ENCODE assay signal across 8 cellular contexts in genomic region chr9:3181049-3181953, GRCh38.
DNase-seq lines count a peak whose midpoint lies in the region; ATAC-seq and TF ChIP-seq lines count a peak whose summit lies in the region.

No MANE protein-coding gene starts in this region.

- peaks cover 36% of the 10 kb centered on the region for H3K27me3 Mint-ChIP-seq in activated CD8-positive, alpha-beta T cell treated with anti-CD3 and anti-CD28 coated beads for 36 hours

- no peaks in the 10 kb centered on the region for H3K79me2 ChIP-seq in trophoblast cell (ENCODE audit: control insufficient read depth, insufficient read depth, low read length, poor library complexity)

- H3K9me3 ChIP-seq in trophoblast cell (ENCODE audit: insufficient read depth, low read depth, low read length), result no peaks in the 10 kb centered on the region

- no peak overlapping the region for H3K4ac ChIP-seq in trophoblast cell (ENCODE audit: low read depth, low read length)

- H3K4me3 Mint-ChIP-seq in activated CD8-positive, alpha-beta T cell treated with anti-CD3 and anti-CD28 coated beads for 36 hours, result peak overlapping the region; percentile 51

- H4K91ac ChIP-seq in trophoblast cell (ENCODE audit: low read depth, low read length), result no peak overlapping the region

- TF ChIP-seq CTCF in activated CD8-positive, alpha-beta T cell treated with anti-CD3 and anti-CD28 coated beads for 36 hours (IDR thresholded peaks at IDR 0.05), result peak; percentile 31
- no peak for TF ChIP-seq CTCF in fibroblast of pulmonary artery (IDR thresholded peaks at IDR 0.05; ENCODE audit: low read length, missing control alignments)

- intact Hi-C loops in activated CD8-positive, alpha-beta T cell treated with anti-CD3 and anti-CD28 coated beads for 36 hours (cut with micrococcal nuclease), result loop anchor here (1.0 kb wide), 1 partner anchor 324 kb away; no protein-coding TSS in a partner anchor
- intact Hi-C loops in posterior vena cava (cut with DNase I), result loop anchor here in 1 of 2 donors (5.0 kb wide), 1 partner anchor 319 kb away; no protein-coding TSS in a partner anchor

- H3K4me3 ChIP-seq in fibroblast of pulmonary artery (replicated peaks; ENCODE audit: low read depth, low read length) (no peak overlapping the region), trophoblast cell (ENCODE audit: low read depth, low read length) (no peak overlapping the region)

- POLR2A ChIA-PET in activated CD8-positive, alpha-beta T cell treated with anti-CD3 and anti-CD28 coated beads for 36 hours (lab: Charles Lee), result no interaction called here

- H2BK12ac ChIP-seq in trophoblast cell (ENCODE audit: low read length), result no peak overlapping the region

- no peak overlapping the region for H2BK120ac ChIP-seq in trophoblast cell (ENCODE audit: insufficient read depth, low read length, poor library complexity)

- no peaks in the 10 kb centered on the region for H3K4me1 ChIP-seq in trophoblast cell (ENCODE audit: control insufficient read depth in 1 of 2, insufficient read depth in 2 of 2, low read length in 2 of 2)

- CTCF ChIA-PET in activated CD8-positive, alpha-beta T cell treated with anti-CD3 and anti-CD28 coated beads for 36 hours (lab: Charles Lee), result interaction anchor here (0.7 to 4.2 kb wide), 7 partner anchors 11 to 597 kb away, joined by 3 to 33 read pairs (median 3); no protein-coding TSS in a partner anchor

- H4K12ac ChIP-seq in trophoblast cell (ENCODE audit: low read depth, low read length), result no peak overlapping the region

- peak overlapping the region; percentile 59 for H3K4me2 ChIP-seq in trophoblast cell (ENCODE audit: low read length)

- no peak overlapping the region for H2AK5ac ChIP-seq in trophoblast cell (ENCODE audit: low read length)

- no peaks in the 10 kb centered on the region for H3K36me3 Mint-ChIP-seq in activated CD8-positive, alpha-beta T cell treated with anti-CD3 and anti-CD28 coated beads for 36 hours (ENCODE audit: low read depth)

- H3K27me3 ChIP-seq in trophoblast cell (ENCODE audit: insufficient read depth, low read length), result peaks cover 4% of the 10 kb centered on the region

- no peak overlapping the region for H3K27ac ChIP-seq in trophoblast cell (ENCODE audit: low read depth, low read length)

- H3K36me3 ChIP-seq in trophoblast cell (ENCODE audit: control insufficient read depth in 1 of 2, insufficient read depth in 2 of 2, low read length in 2 of 2), result no peaks in the 10 kb centered on the region

- no peak overlapping the region for H3K27ac Mint-ChIP-seq in activated CD8-positive, alpha-beta T cell treated with anti-CD3 and anti-CD28 coated beads for 36 hours

- no peaks in the 10 kb centered on the region for H3K79me1 ChIP-seq in trophoblast cell (ENCODE audit: low read length)

- H3K14ac ChIP-seq in trophoblast cell (ENCODE audit: low read length), result no peak overlapping the region

- H2BK5ac ChIP-seq in trophoblast cell (ENCODE audit: low read depth, low read length, poor library complexity), result no peak overlapping the region

- H3K9me3 Mint-ChIP-seq in activated CD8-positive, alpha-beta T cell treated with anti-CD3 and anti-CD28 coated beads for 36 hours, result no peaks in the 10 kb centered on the region

- peaks cover 2% of the 10 kb centered on the region for H3K4me1 Mint-ChIP-seq in activated CD8-positive, alpha-beta T cell treated with anti-CD3 and anti-CD28 coated beads for 36 hours (ENCODE audit: low read depth)

- no peak overlapping the region for H2AFZ ChIP-seq in trophoblast cell (ENCODE audit: insufficient read depth, low read length, poor library complexity)

- no peak overlapping the region for H3K18ac ChIP-seq in trophoblast cell (ENCODE audit: low read length)

- no peak overlapping the region for H3K23ac ChIP-seq in trophoblast cell (ENCODE audit: low read length)

- ATAC-seq in GM21619 (IDR thresholded peaks at IDR 0.05; ENCODE audit: unreplicated experiment), result peak; percentile 75
- ATAC-seq in activated CD8-positive, alpha-beta T cell treated with anti-CD3 and anti-CD28 coated beads for 36 hours, result peak; percentile 86

- DNase-seq in DMS 273 treated with DMSO at 0.1 percent for 48 hours (lab: John Stamatoyannopoulos, UW), result peak; percentile 65
- peak; percentile 73 for DNase-seq in NCI-H146 (lab: John Stamatoyannopoulos, UW)
- DNase-seq in activated CD8-positive, alpha-beta T cell treated with anti-CD3 and anti-CD28 coated beads for 36 hours, result peak; percentile 71
- peak; percentile 21 for DNase-seq in fibroblast of pulmonary artery (ENCODE audit: low read depth)
- peak; percentile 37 to 64 for DNase-seq in trophoblast cell
- DNase-seq in posterior vena cava (ENCODE audit: low spot score), result no peak
- no peak for DNase-seq in foreskin melanocyte

- H3K9ac ChIP-seq in trophoblast cell (ENCODE audit: low read length), result no peak overlapping the region

- H4K8ac ChIP-seq in trophoblast cell (ENCODE audit: low read depth, low read length), result no peak overlapping the region

- WGBS in trophoblast cell (ENCODE audit: extremely low coverage, insufficient coverage, insufficient read length), result no CpG with 5 or more reads among the region's 76 CpGs

Comparison
In these comparisons a context has a peak if more than half of its experiments do, and no peak if none do; other contexts are left out.
1. DNase-seq: peak in DMS 273 treated with DMSO at 0.1 percent for 48 hours (single experiment), NCI-H146 (single experiment), activated CD8-positive, alpha-beta T cell treated with anti-CD3 and anti-CD28 coated beads for 36 hours (single experiment), fibroblast of pulmonary artery (single experiment) and trophoblast cell (2 of 2); none in posterior vena cava (single experiment) and foreskin melanocyte (single experiment).